In the genomic region with DNA sequence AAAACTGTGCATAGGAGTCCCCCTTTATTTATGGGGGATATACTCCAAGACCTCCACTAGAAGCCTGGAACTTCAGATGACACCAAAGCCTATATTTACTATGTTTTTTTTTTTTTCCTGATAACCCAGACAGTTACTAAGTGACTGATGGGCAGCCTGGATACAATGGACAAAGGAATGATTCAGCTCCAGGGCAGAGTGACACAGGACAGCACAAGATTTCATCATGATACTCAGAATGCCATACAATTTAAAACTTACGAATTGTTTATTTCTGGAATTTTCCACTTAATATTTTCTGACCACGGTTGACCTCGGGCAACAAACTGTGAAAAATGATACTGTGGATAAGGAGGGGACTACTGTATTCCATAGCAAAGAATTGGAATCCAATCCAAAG, we compare ENCODE assay signal across 21 cellular contexts.
DNase-seq lines count a peak whose midpoint lies in the region; ATAC-seq and TF ChIP-seq lines count a peak whose summit lies in the region.
"Had no signal": no experiment of that assay in that cellular context is flagged by ENCODE, and none has a peak within 500 bp of the region (broad histone marks: within the 10 kb centered on the region; RNA-seq: fewer than 3 reads in every experiment).

No MANE protein-coding gene starts in this region.

- no peak for TF ChIP-seq CTCF in nephron progenitor cell (IDR thresholded peaks at IDR 0.05)

- no peaks in the 10 kb centered on the region for H3K27me3 Mint-ChIP-seq in nephron progenitor cell (ENCODE audit: low read depth, poor library complexity)
- H3K27me3 Mint-ChIP-seq: activated T-cell treated with anti-CD3 and anti-CD28 coated beads, Interleukin-2, amount 50 U/mL, for 24 hours had no signal

- H3K27ac Mint-ChIP-seq in nephron progenitor cell: peak overlapping the region; percentile 87
- H3K27ac Mint-ChIP-seq: activated T-cell treated with anti-CD3 and anti-CD28 coated beads, Interleukin-2, amount 50 U/mL, for 24 hours had no signal

- no peaks in the 10 kb centered on the region for H3K36me3 Mint-ChIP-seq in nephron progenitor cell (ENCODE audit: low read depth)

- H3K4me3 Mint-ChIP-seq in nephron progenitor cell: no peak overlapping the region
- H3K4me3 Mint-ChIP-seq: activated T-cell treated with anti-CD3 and anti-CD28 coated beads, Interleukin-2, amount 50 U/mL, for 24 hours had no signal

- DNase-seq in Ammon's horn (ENCODE audit: low spot score) (peak; percentile 79), RKO (ENCODE audit: low spot score) (peak; percentile 4), foreskin melanocyte (peak; percentile 36), nephron progenitor cell (no peak), DMS 273 (lab: John Stamatoyannopoulos, UW; ENCODE audit: unreplicated experiment) (no peak), OCI-M1 (lab: John Stamatoyannopoulos, UW) (no peak)
- DNase-seq: activated T-cell treated with anti-CD3 and anti-CD28 coated beads, Interleukin-2, amount 50 U/mL, for 24 hours; adrenal gland; cortex of kidney; left ventricle myocardium superior; MM.1S; NCI-H1417 treated with DMSO at 0.1 percent for 48 hours; NCI-H2171; NCI-H524 treated with DMSO at 0.1 percent for 48 hours; RPMI8226; stimulated activated CD4-positive, alpha-beta T cell treated with anti-CD3 and anti-CD28 coated beads, Interleukin-4, amount 100 ng/mL, for 1 hour; stimulated activated naive CD4-positive, alpha-beta T cell treated with Interleukin-2 at 50 U/mL for 16 hours; T1000 had no signal

- no peak for ATAC-seq in HG03457 (IDR thresholded peaks at IDR 0.05; ENCODE audit: unreplicated experiment)
- ATAC-seq in GM18498 (IDR thresholded peaks at IDR 0.05; ENCODE audit: unreplicated experiment): no peak
- ATAC-seq: K562, left ventricle myocardium superior had no signal

- H3K4me1 Mint-ChIP-seq in nephron progenitor cell: peaks cover 32% of the 10 kb centered on the region

- H3K9me3 Mint-ChIP-seq in nephron progenitor cell: no peaks in the 10 kb centered on the region
- H3K9me3 Mint-ChIP-seq: activated T-cell treated with anti-CD3 and anti-CD28 coated beads, Interleukin-2, amount 50 U/mL, for 24 hours had no signal

Comparison
In these comparisons a context has a peak if more than half of its experiments do, and no peak if none do; other contexts are left out.
1. DNase-seq: peak in Ammon's horn (single experiment), RKO (single experiment) and foreskin melanocyte (single experiment); none in nephron progenitor cell (single experiment), DMS 273 (single experiment) and OCI-M1 (single experiment).